1 cellular context compared by ENCODE assay signal in the genomic region with DNA sequence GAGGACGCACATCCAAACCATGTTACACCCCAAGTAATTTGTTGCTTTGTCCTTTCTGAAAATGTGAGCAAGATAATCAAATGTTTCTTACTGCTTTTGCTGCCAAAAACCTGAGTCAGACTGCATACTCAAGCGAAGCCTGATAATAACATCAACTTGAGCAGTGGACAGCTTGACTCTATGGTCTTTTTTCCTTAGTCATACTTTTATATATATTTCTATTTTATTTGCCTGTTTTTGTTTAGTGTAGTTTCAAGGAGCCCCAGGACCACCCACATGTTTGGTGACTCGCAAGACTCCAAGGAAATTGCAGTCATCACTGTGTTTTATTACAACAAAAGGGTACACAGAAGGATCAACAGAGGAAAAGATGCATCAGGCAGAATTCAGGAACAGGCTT.
TF ChIP-seq lines count a peak whose summit lies in the region.

No MANE protein-coding gene starts in this region.

TF ChIP-seq in IMR-90, 13 proteins besides CTCF, POLR2A, EP300 and RAD21 (continued from another document):
- TF ChIP-seq CEBPB (IDR thresholded peaks at IDR 0.05; ENCODE audit: low read depth, low read length) (no peak; the same call in 1 of the 2 replicates), SMC3 (IDR thresholded peaks at IDR 0.05; ENCODE audit: low read depth, low read length) (no peak), NFE2L2 (IDR thresholded peaks at IDR 0.05; ENCODE audit: low read depth, low read length) (peak; percentile 24; the same call in 1 of the 2 replicates), BHLHE40 (IDR thresholded peaks at IDR 0.05; ENCODE audit: low read depth, low read length) (no peak), CHD1 (IDR thresholded peaks at IDR 0.05; ENCODE audit: low read depth, low read length) (no peak), MXI1 (IDR thresholded peaks at IDR 0.05; ENCODE audit: borderline replicate concordance, low read depth, low read length) (no peak)
- TF ChIP-seq, protein P1, sequence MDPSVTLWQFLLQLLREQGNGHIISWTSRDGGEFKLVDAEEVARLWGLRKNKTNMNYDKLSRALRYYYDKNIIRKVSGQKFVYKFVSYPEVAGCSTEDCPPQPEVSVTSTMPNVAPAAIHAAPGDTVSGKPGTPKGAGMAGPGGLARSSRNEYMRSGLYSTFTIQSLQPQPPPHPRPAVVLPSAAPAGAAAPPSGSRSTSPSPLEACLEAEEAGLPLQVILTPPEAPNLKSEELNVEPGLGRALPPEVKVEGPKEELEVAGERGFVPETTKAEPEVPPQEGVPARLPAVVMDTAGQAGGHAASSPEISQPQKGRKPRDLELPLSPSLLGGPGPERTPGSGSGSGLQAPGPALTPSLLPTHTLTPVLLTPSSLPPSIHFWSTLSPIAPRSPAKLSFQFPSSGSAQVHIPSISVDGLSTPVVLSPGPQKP (IDR thresholded peaks at IDR 0.05; ENCODE audit: borderline replicate concordance, low read depth, low read length), result no peak
